Comparison of ENCODE assay signal across 1 cellular context in genomic region chr1:7478142-7478796, GRCh38.
TF ChIP-seq lines count a peak whose summit lies in the region.

No MANE protein-coding gene starts in this region.

TF ChIP-seq in H1, 55 proteins besides CTCF, POLR2A, EP300 and RAD21 (continued from another document):
- TF ChIP-seq ZNF274 (IDR thresholded peaks at IDR 0.05; ENCODE audit: borderline replicate concordance, extremely low read depth, low read length) (no peak), TAF1 (IDR thresholded peaks at IDR 0.05; ENCODE audit: low read depth, low read length) (no peak), FOSL1 (IDR thresholded peaks at IDR 0.05; ENCODE audit: insufficient read depth, low read depth, low read length) (no peak), KDM1A (IDR thresholded peaks at IDR 0.05; ENCODE audit: borderline replicate concordance, low read length) (no peak), ATF3 (IDR thresholded peaks at IDR 0.05; ENCODE audit: insufficient read depth, low read depth, low read length) (no peak)
